In the genomic region with DNA sequence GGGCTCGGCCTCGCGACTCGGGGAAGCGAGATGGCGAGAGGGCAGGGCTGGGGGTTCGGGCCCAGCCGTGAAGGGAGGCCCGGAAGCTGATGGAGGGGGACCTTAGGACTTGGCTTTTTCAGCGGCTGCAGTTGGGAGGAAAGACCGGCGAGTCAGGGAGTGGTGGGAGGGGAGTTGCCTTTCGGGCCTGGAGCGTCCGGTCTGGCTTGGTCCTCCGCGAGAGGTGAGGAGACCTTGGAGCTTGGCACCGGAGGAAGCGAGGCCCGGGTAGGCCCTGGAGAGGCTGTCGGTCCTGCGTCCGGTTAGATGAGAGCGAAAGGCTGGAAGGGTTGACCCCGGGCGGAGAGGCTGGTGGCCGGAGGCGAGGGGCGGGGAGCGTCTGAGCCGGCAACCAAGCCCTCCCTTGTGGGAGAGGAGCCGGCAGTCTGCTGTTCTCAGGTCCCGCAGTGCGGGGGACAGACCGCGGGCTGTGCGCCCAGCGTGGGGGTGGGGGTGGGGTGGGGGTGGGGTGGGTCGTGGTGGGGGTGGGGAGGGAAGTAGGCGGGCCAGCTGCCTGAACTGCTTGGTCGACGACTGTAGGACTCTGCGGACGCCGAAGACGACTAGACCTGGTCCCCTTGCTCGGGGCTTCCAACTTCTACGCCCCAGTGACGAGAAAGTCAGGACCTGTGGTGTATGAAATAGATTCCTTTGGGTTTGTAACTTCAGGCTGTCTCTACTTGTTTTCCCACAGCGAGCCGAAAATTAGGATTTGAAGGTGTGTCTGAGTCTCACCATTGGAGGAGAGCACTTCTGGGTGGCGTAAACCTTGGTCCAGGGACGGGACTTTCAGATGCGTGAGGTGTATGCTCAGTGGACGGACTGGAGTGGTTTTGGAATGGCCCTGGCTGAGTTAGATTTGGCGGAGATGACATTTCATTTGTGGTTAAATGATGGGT, we compare ENCODE assay signal across 8 cellular contexts. TPM values are rescaled to one million over a fixed set of nuclear protein-coding genes. Genes with fewer than 3 reads are reported as not detected.
DNase-seq lines count a peak whose midpoint lies in the region; ATAC-seq, FAIRE-seq and TF ChIP-seq lines count a peak whose summit lies in the region.

No MANE protein-coding gene starts in this region.

- peak overlapping the region; percentile 68 to 98 (median 93) for H3K27ac ChIP-seq in dorsolateral prefrontal cortex

- H3K4me3 ChIP-seq in BE2C (ENCODE audit: low read depth, low read length) (peak overlapping the region; percentile 99), dorsolateral prefrontal cortex (peak overlapping the region; percentile 73 to 100 (median 98))

- DNase-seq in BE2C (peak; percentile 34), dorsolateral prefrontal cortex (peak in 3 of 10 donors; percentile 19 to 50 (median 49)), lung microvascular endothelial cell (ENCODE audit: low read depth in 2 of 2) (peak; percentile 49 to 57), GM19239 (ENCODE audit: insufficient read length, low spot score) (no peak)
- peak; percentile 5 to 22 for DNase-seq in stimulated activated CD8-positive, alpha-beta memory T cell treated with anti-CD3 and anti-CD28 coated beads, Interleukin-15, amount 100 ng/mL, for 48 hours (ENCODE audit: low read depth in 2 of 2)

- no peaks in the 10 kb centered on the region for H3K9me3 ChIP-seq in BE2C

- peak; percentile 8 for ATAC-seq in GM19328 (IDR thresholded peaks at IDR 0.05; ENCODE audit: unreplicated experiment)
- peak; percentile 6 for ATAC-seq in HG03520 (IDR thresholded peaks at IDR 0.05; ENCODE audit: unreplicated experiment)
- peak; percentile 3 to 11 for ATAC-seq in activated CD4-positive, CD25-positive, alpha-beta regulatory T cell treated with anti-CD3 and anti-CD28 coated beads, Interleukin-2, amount 50 U/mL, for 24 hours

- intact Hi-C loops in dorsolateral prefrontal cortex (cut with DNase I), result loop anchor here (2.0 to 10.0 kb wide), 6 partner anchors 81 to 296 kb away; partner anchors contain the start of genes SLC30A6 (in 2 of the 2), SPAST (in 2 of the 2) and YIPF4 (in 2 of the 2)

- no peaks in the 10 kb centered on the region for H3K27me3 ChIP-seq in BE2C
- H3K27me3 ChIP-seq in dorsolateral prefrontal cortex, result no peaks in the 10 kb centered on the region

- 0 out of 2 replicates have a peak, but pooled peaks cover 3% of the 10 kb centered on the region for H3K4me1 ChIP-seq in BE2C

- peaks cover 19% of the 10 kb centered on the region for H3K36me3 ChIP-seq in BE2C

- no peak for FAIRE-seq in GM19239 (lab: Jason Lieb, UNC)

- TF ChIP-seq CTCF in BE2C (IDR thresholded peaks at IDR 0.05; ENCODE audit: low read depth, low read length) (no peak), dorsolateral prefrontal cortex (IDR thresholded peaks at IDR 0.05 in 54 of 56, conservative IDR thresholded peaks at IDR 0.05 in 2 of 56; ENCODE audit: low read depth in 1 of 56, partially characterized antibody in 56 of 56) (no peak)

RNA-seq across cellular contexts. Expression of gene BIRC6, which starts 1.0 kb away (rescaled TPM):
- 63.4 TPM for polyA plus RNA-seq in BE2C (2012; ENCODE audit: insufficient read depth, insufficient read length, low read depth)
- 100 to 1,000 TPM; 104 to 180 (median 140) TPM for total RNA-seq in dorsolateral prefrontal cortex
- total RNA-seq in lung microvascular endothelial cell, result 104 and 142 TPM in 2 replicates
